In the genomic region with DNA sequence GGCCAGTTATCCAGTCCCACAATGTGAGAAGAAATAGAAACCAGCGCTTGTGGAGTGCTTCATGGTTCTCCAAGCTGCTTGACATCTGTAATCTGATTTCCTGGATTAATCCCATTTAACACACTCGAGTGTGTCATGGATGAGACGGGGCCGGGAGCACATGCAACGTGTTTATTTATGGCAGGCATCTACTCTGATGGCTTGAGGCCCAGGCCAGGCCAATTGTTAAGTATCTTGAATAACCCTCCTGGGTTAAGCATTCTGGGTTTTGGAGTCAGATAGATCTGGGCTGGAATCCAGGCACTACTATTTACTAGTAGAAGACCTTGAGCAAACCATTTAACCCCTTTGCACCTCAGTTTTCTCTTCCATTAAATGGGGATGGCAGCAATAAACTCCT, we compare ENCODE assay signal across 1 cellular context.
TF ChIP-seq lines count a peak whose summit lies in the region.

No MANE protein-coding gene starts in this region.

TF ChIP-seq in HepG2, 621 proteins besides CTCF, POLR2A, EP300 and RAD21 (continued from another document):
- peak; percentile 35 for TF ChIP-seq ZNF629 (CRISPR knock-in tag; conservative IDR thresholded peaks at IDR 0.05)
- TF ChIP-seq SMYD3 (CRISPR knock-in tag; IDR thresholded peaks at IDR 0.05), result no peak
- no peak for TF ChIP-seq TEAD3 (CRISPR knock-in tag; optimal IDR thresholded peaks at IDR 0.05; ENCODE audit: borderline replicate concordance)
TF ChIP-seq in HepG2: peak in this region for 1.
